ENCODE assay signal across 8 cellular contexts in the genomic region with DNA sequence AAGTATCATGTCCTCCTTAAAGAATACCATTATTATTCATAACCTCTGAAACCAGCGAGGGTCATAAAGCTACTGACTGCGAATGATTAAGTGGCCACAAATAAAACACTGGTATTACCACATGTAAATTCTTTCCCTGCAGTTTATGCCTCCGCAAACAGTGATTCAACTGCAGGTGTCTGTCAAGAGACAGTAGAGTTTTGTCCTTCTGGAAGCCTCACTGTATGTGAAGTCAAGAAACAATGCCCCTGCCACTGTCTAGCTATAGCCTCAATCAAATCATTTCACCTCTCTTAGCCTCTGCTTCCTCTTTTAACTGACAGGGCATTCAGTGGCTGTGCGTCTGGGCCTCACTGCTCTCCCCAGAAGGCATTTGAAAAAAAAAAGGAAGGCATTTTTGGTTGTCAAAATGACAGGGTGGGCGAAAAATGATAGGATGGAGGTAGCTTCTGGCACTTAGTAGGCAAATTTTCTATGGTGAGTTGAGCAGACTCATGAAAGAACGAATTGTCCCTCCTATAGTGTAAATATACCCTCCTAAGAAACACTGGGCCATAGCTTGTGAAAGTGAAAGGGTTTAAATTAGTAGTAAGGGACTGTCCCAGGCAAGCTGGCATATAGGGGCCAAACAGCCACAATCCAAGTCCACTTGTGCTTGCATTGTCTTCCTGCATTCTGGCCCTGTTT.
DNase-seq lines count a peak whose midpoint lies in the region; ATAC-seq, FAIRE-seq and TF ChIP-seq lines count a peak whose summit lies in the region.

No MANE protein-coding gene starts in this region.

- peak overlapping the region; percentile 53 for H3K4me2 ChIP-seq in OCI-LY1 (ENCODE audit: low read length)

- H2AFZ ChIP-seq in OCI-LY1 (ENCODE audit: low read length), result no peak overlapping the region

- H3K9ac ChIP-seq in OCI-LY1 (ENCODE audit: low read length) (no peak overlapping the region), endodermal cell (ENCODE audit: extremely low read depth, low read length, poor library complexity, severe bottlenecking) (no peak overlapping the region)

- peak; percentile 80 for DNase-seq in AG09309 (ENCODE audit: low read depth)
- DNase-seq in endodermal cell, result no peak
- DNase-seq in pancreas, result no peak
- DNase-seq in occipital lobe (lab: John Stamatoyannopoulos, UW), result no peak
- DNase-seq in dedifferentiated amniotic fluid mesenchymal stem cell (ENCODE audit: extremely low spot score), result no peak

- H3K9me2 ChIP-seq in OCI-LY1 (ENCODE audit: low read depth, low read length), result no peaks in the 10 kb centered on the region

- H3K4me3 Mint-ChIP-seq in endodermal cell, result no peak overlapping the region

- H3K4me1 Mint-ChIP-seq in endodermal cell, result peaks cover 2% of the 10 kb centered on the region

- intact Hi-C loops in pancreas (cut with DNase I), result no loop called here

- H3K4me3 ChIP-seq in AG09309 (ENCODE audit: control insufficient read depth, low read depth, low read length), result no peak overlapping the region
- no peak overlapping the region for H3K4me3 ChIP-seq in OCI-LY1 (ENCODE audit: low read depth, low read length, poor library complexity, severe bottlenecking)
- no peak overlapping the region for H3K4me3 ChIP-seq in endodermal cell (ENCODE audit: low read length)
- H3K4me3 ChIP-seq in pancreas, result no peak overlapping the region

- no peaks in the 10 kb centered on the region for H3K79me2 ChIP-seq in OCI-LY1 (ENCODE audit: insufficient read depth, low read length)

- H3K27me3 Mint-ChIP-seq in endodermal cell (ENCODE audit: insufficient read depth), result no peaks in the 10 kb centered on the region

- H3K27ac ChIP-seq in OCI-LY1 (ENCODE audit: low read depth, low read length, poor library complexity, severe bottlenecking) (peak overlapping the region; percentile 41), endodermal cell (ENCODE audit: low read depth, low read length) (peak overlapping the region; percentile 54), pancreas (peak overlapping the region; percentile 2 to 77 (median 52))

- no peaks in the 10 kb centered on the region for H4K20me1 ChIP-seq in OCI-LY1 (ENCODE audit: insufficient read depth, low read length)

- no peak for TF ChIP-seq CTCF in AG09309 (IDR thresholded peaks at IDR 0.05; ENCODE audit: control insufficient read depth, insufficient read depth, low read depth, low read length, missing control alignments)
- TF ChIP-seq CTCF in OCI-LY1 (IDR thresholded peaks at IDR 0.05; ENCODE audit: low read length), result no peak
- TF ChIP-seq CTCF in endodermal cell (conservative IDR thresholded peaks at IDR 0.05), result no peak
- TF ChIP-seq CTCF in pancreas (IDR thresholded peaks at IDR 0.05), result no peak

- H3K36me3 Mint-ChIP-seq in endodermal cell (ENCODE audit: low read depth), result no peaks in the 10 kb centered on the region

- H3K36me3 ChIP-seq in OCI-LY1 (ENCODE audit: insufficient read depth, low read length) (no peaks in the 10 kb centered on the region), endodermal cell (ENCODE audit: control insufficient read depth, insufficient read depth, low read length) (no peaks in the 10 kb centered on the region), pancreas (no peaks in the 10 kb centered on the region)

- ATAC-seq in GM18861 (IDR thresholded peaks at IDR 0.05; ENCODE audit: unreplicated experiment) (peak; percentile 70), HG02981 (IDR thresholded peaks at IDR 0.05; ENCODE audit: unreplicated experiment) (peak; percentile 68), pancreas (peak; percentile 31 to 76 (median 66))

- WGBS in endodermal cell (ENCODE audit: insufficient coverage in 1 of 2, insufficient read length in 1 of 2), 2 experiments, result 77 to 88% methylated on average over 3 to 6 of the region's 6 CpGs
- WGBS in pancreas, 2 donors, result 64 to 65% methylated on average over 6 of the region's 6 CpGs

- H3F3A ChIP-seq in OCI-LY1 (ENCODE audit: insufficient read depth, low read length), result peaks cover 3% of the 10 kb centered on the region; the same call in 1 of the 2 replicates

- H3K9me3 ChIP-seq in OCI-LY1 (ENCODE audit: low read length) (no peaks in the 10 kb centered on the region), endodermal cell (ENCODE audit: control insufficient read depth, low read length) (no peaks in the 10 kb centered on the region), pancreas (no peaks in the 10 kb centered on the region)

- no peaks in the 10 kb centered on the region for H3K9me3 Mint-ChIP-seq in endodermal cell

- peaks cover 31% of the 10 kb centered on the region for H3K4me1 ChIP-seq in OCI-LY1 (ENCODE audit: insufficient read depth, low read length, severe bottlenecking)
- H3K4me1 ChIP-seq in endodermal cell (ENCODE audit: control insufficient read depth, insufficient read depth, low read length), result no peaks in the 10 kb centered on the region
- H3K4me1 ChIP-seq in pancreas, result peaks cover 0 to 15% (median 11%) of the 10 kb centered on the region in 3 donors

- no peaks in the 10 kb centered on the region for H3K27me3 ChIP-seq in OCI-LY1 (ENCODE audit: insufficient read depth, low read length)
- no peaks in the 10 kb centered on the region for H3K27me3 ChIP-seq in endodermal cell (ENCODE audit: control insufficient read depth, insufficient read depth, low read length, poor library complexity, severe bottlenecking)
- H3K27me3 ChIP-seq in pancreas, result no peaks in the 10 kb centered on the region

- H3K27ac Mint-ChIP-seq in endodermal cell, result no peak overlapping the region

- FAIRE-seq in pancreas (lab: Jason Lieb, UNC), result no peak
